ENCODE assay signal across 8 cellular contexts in the genomic region with DNA sequence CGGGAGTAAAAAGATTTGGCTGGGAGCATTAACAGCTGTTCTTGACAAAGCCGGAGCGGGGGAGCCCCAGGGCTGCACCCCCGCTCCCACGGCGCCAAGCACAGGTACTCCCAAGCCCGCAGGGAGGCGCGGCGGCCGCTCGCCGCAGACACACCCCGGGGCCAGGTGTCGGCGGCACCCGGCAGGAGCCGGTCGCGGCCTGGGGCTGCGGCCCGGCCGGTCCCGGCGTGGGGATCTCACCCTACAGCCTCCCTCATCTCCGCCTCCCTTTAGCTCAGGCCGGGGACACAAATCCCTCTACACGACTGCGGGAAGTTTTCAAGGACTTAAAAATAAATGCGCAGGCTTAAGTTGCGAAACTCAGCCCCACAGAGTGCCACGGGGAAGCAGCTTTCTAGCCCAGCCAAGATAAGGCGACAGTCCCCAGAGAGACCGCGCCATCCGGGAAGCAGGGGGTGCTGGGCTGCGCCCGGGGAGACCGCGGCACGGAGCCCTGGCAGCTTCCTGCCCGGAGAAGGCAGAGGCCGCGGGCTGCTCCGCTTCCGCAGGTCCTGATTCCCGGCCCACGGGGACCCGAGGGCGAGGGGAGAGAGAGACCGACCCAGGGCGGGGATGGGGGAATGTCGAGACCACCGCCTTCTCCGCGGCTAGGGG. TPM values are rescaled to one million over a fixed set of nuclear protein-coding genes. Genes with fewer than 3 reads are reported as not detected.
A peak's percentile ranks its signal among the peaks of the same experiment; 100 is the strongest.
DNase-seq lines count a peak whose midpoint lies in the region; ATAC-seq and TF ChIP-seq lines count a peak whose summit lies in the region.

No MANE protein-coding gene starts in this region.

- intact Hi-C loops in lower leg skin (cut with DNase I; ENCODE audit: low total_unique reads): no loop called here

- H3K9me3 ChIP-seq in SK-N-SH (no peaks in the 10 kb centered on the region), duodenal mucosa (ENCODE audit: control insufficient read depth in 1 of 2, low read length in 2 of 2) (no peaks in the 10 kb centered on the region)

- no peaks in the 10 kb centered on the region for H3K9me2 ChIP-seq in SK-N-SH

- H3K4me3 Mint-ChIP-seq in stimulated activated naive CD8-positive, alpha-beta T cell treated with anti-CD3 and anti-CD28 coated beads, Interleukin-15, Interleukin-2, amounts not matched to agents 100 ng/mL and 50 ng/mL, for 24 hours: peak overlapping the region; percentile 84

- no peak for TF ChIP-seq POLR2A in lower leg skin (IDR thresholded peaks at IDR 0.05)

- H4K20me1 ChIP-seq in SK-N-SH (ENCODE audit: insufficient read depth): peaks cover 31% of the 10 kb centered on the region

- no peak overlapping the region for H2AFZ ChIP-seq in SK-N-SH (ENCODE audit: low read depth)

- WGBS in SK-N-SH (ENCODE audit: low lambda C conversion rate): 0% methylated on average over 19 of the region's 56 CpGs
- 0 to 1% methylated on average over 33 to 54 of the region's 56 CpGs for WGBS in lower leg skin, 2 donors

- H3K79me2 ChIP-seq in SK-N-SH (ENCODE audit: insufficient read depth): peaks cover 61% of the 10 kb centered on the region

- H3K4me1 Mint-ChIP-seq in stimulated activated naive CD8-positive, alpha-beta T cell treated with anti-CD3 and anti-CD28 coated beads, Interleukin-15, Interleukin-2, amounts not matched to agents 100 ng/mL and 50 ng/mL, for 24 hours (ENCODE audit: low read depth): peaks cover 18% of the 10 kb centered on the region

- H3F3A ChIP-seq in SK-N-SH (replicated peaks; ENCODE audit: insufficient read depth): peaks cover 45% of the 10 kb centered on the region

- TF ChIP-seq EP300 in SK-N-SH (IDR thresholded peaks at IDR 0.05; ENCODE audit: borderline replicate concordance in 1 of 2, low read depth in 1 of 2, low read length in 1 of 2): no peak

- TF ChIP-seq RAD21 in SK-N-SH (IDR thresholded peaks at IDR 0.05; ENCODE audit: low read length): no peak

- no peaks in the 10 kb centered on the region for H3K9me3 Mint-ChIP-seq in stimulated activated naive CD8-positive, alpha-beta T cell treated with anti-CD3 and anti-CD28 coated beads, Interleukin-15, Interleukin-2, amounts not matched to agents 100 ng/mL and 50 ng/mL, for 24 hours

- DNase-seq in NCI-H1436 (lab: John Stamatoyannopoulos, UW): peak; percentile 40
- DNase-seq in NCI-H1436 treated with DMSO at 0.1 percent for 48 hours (lab: John Stamatoyannopoulos, UW): no peak
- DNase-seq in HL-60 (ENCODE audit: low read depth in 1 of 2, low spot score in 1 of 2): peak; percentile 43 to 59
- peak; percentile 87 for DNase-seq in SK-N-SH
- peak; percentile 31 to 91 for DNase-seq in lower leg skin (ENCODE audit: low spot score in 2 of 2)

- peaks cover 60% of the 10 kb centered on the region for H3K27me3 Mint-ChIP-seq in stimulated activated naive CD8-positive, alpha-beta T cell treated with anti-CD3 and anti-CD28 coated beads, Interleukin-15, Interleukin-2, amounts not matched to agents 100 ng/mL and 50 ng/mL, for 24 hours

- peak overlapping the region; percentile 92 for H3K4me3 ChIP-seq in HL-60 (replicated peaks; ENCODE audit: insufficient read depth, low read length)
- H3K4me3 ChIP-seq in SK-N-SH (ENCODE audit: low read depth in 2 of 2, low read length in 1 of 2): peak overlapping the region; percentile 85 to 90
- H3K4me3 ChIP-seq in duodenal mucosa (ENCODE audit: low read depth in 1 of 2, low read length in 2 of 2): peak overlapping the region; percentile 77 to 85
- peak overlapping the region; percentile 92 for H3K4me3 ChIP-seq in lower leg skin (ENCODE audit: low read depth, poor library complexity, severe bottlenecking)

- ATAC-seq in GM21390 (IDR thresholded peaks at IDR 0.05; ENCODE audit: unreplicated experiment): peak; percentile 51

- peaks cover 8% of the 10 kb centered on the region for H3K27me3 ChIP-seq in HL-60 (ENCODE audit: insufficient read depth, poor library complexity, severe bottlenecking)
- H3K27me3 ChIP-seq in SK-N-SH (ENCODE audit: insufficient read depth): no peaks in the 10 kb centered on the region
- no peaks in the 10 kb centered on the region for H3K27me3 ChIP-seq in duodenal mucosa (ENCODE audit: control insufficient read depth in 1 of 2, insufficient read depth in 2 of 2, low read length in 2 of 2)

- CTCF ChIA-PET in SK-N-SH (lab: Yijun Ruan, JAX): interaction anchor here (0.7 to 2.8 kb wide), 11 partner anchors 9 to 296 kb away, joined by 3 to 12 read pairs (median 4); no protein-coding TSS in a partner anchor

- H3K27ac ChIP-seq in HL-60 (replicated peaks) (peak overlapping the region; percentile 45), SK-N-SH (ENCODE audit: low read depth in 2 of 2, low read length in 1 of 2) (peak overlapping the region; percentile 72 to 94), duodenal mucosa (ENCODE audit: low read depth, low read length) (peak overlapping the region; percentile 80)

- TF ChIP-seq CTCF in HL-60 (IDR thresholded peaks at IDR 0.05; ENCODE audit: insufficient read depth, low read length) (no peak), SK-N-SH (IDR thresholded peaks at IDR 0.05) (no peak), lower leg skin (IDR thresholded peaks at IDR 0.05) (no peak)

- H3K27ac Mint-ChIP-seq in stimulated activated naive CD8-positive, alpha-beta T cell treated with anti-CD3 and anti-CD28 coated beads, Interleukin-15, Interleukin-2, amounts not matched to agents 100 ng/mL and 50 ng/mL, for 24 hours: no peak overlapping the region

- H3K9ac ChIP-seq in SK-N-SH: peak overlapping the region; percentile 99
- H3K9ac ChIP-seq in duodenal mucosa (ENCODE audit: low read depth in 1 of 2, low read length in 2 of 2): peak overlapping the region; percentile 85 to 92

- H3K36me3 ChIP-seq in SK-N-SH (replicated peaks in 1 of 2; ENCODE audit: control insufficient read depth in 1 of 2, insufficient read depth in 2 of 2, low read length in 1 of 2) (peaks cover 14 to 25% of the 10 kb centered on the region in 2 experiments), duodenal mucosa (ENCODE audit: control insufficient read depth in 1 of 2, insufficient read depth in 2 of 2, low read length in 2 of 2) (no peaks in the 10 kb centered on the region)

- peaks cover 9 to 14% of the 10 kb centered on the region in 2 experiments; a peak in 3 of 4 replicates for H3K4me1 ChIP-seq in SK-N-SH (ENCODE audit: control insufficient read depth in 1 of 2, insufficient read depth in 2 of 2, low read depth in 1 of 2, low read length in 1 of 2)
- peaks cover 22 to 23% of the 10 kb centered on the region in 2 donors for H3K4me1 ChIP-seq in duodenal mucosa (ENCODE audit: control insufficient read depth in 1 of 2, insufficient read depth in 2 of 2, low read length in 2 of 2)

- H3K36me3 Mint-ChIP-seq in stimulated activated naive CD8-positive, alpha-beta T cell treated with anti-CD3 and anti-CD28 coated beads, Interleukin-15, Interleukin-2, amounts not matched to agents 100 ng/mL and 50 ng/mL, for 24 hours (ENCODE audit: low read depth): no peaks in the 10 kb centered on the region

- POLR2A ChIA-PET in SK-N-SH (lab: Yijun Ruan, JAX): interaction anchor here (0.6 to 1.1 kb wide), 4 partner anchors 186 to 260 kb away, joined by 3 to 6 read pairs (median 4); a partner anchor contains a TSS

- peak overlapping the region; percentile 93 for H3K4me2 ChIP-seq in SK-N-SH

TF ChIP-seq in SK-N-SH, 30 proteins besides CTCF, POLR2A, EP300 and RAD21 (continues in another document):
- TF ChIP-seq, protein P1, sequence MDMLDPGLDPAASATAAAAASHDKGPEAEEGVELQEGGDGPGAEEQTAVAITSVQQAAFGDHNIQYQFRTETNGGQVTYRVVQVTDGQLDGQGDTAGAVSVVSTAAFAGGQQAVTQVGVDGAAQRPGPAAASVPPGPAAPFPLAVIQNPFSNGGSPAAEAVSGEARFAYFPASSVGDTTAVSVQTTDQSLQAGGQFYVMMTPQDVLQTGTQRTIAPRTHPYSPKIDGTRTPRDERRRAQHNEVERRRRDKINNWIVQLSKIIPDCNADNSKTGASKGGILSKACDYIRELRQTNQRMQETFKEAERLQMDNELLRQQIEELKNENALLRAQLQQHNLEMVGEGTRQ (IDR thresholded peaks at IDR 0.05; ENCODE audit: borderline replicate concordance, low read depth, low read length): no peak
- TF ChIP-seq, protein P2, sequence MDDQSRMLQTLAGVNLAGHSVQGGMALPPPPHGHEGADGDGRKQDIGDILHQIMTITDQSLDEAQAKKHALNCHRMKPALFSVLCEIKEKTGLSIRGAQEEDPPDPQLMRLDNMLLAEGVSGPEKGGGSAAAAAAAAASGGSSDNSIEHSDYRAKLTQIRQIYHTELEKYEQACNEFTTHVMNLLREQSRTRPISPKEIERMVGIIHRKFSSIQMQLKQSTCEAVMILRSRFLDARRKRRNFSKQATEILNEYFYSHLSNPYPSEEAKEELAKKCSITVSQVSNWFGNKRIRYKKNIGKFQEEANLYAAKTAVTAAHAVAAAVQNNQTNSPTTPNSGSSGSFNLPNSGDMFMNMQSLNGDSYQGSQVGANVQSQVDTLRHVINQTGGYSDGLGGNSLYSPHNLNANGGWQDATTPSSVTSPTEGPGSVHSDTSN (IDR thresholded peaks at IDR 0.05): no peak
- TF ChIP-seq ELF1 (IDR thresholded peaks at IDR 0.05): no peak
- TF ChIP-seq NFIC (IDR thresholded peaks at IDR 0.05; ENCODE audit: borderline replicate concordance): no peak

RNA-seq across cellular contexts. Expression of a gene that starts 0.5 kb away (rescaled TPM):
- polyA plus RNA-seq in SK-N-SH (2012; rRNA removed): 22.0 and 22.1 TPM in 2 replicates
- 14.8 and 18.6 TPM in 2 replicates for polyA plus RNA-seq in SK-N-SH (2012; cell fraction: cytosol; rRNA removed)
- 16.6 and 24.4 TPM in 2 replicates for polyA plus RNA-seq in SK-N-SH (2012; cell fraction: nucleus; rRNA removed)
- 10 to 100 TPM in 3 of 4 donors, 1 to 10 TPM in 1; 8.5 to 14.2 (median 12.0) TPM for total RNA-seq in lower leg skin
